ENCODE assay signal across 15 cellular contexts in genomic region chr15:64898406-64898805, GRCh38. TPM values are rescaled to one million over a fixed set of nuclear protein-coding genes. Genes with fewer than 3 reads are reported as not detected.
DNase-seq lines count a peak whose midpoint lies in the region; ATAC-seq and TF ChIP-seq lines count a peak whose summit lies in the region.
"Had no signal": no experiment of that assay in that cellular context is flagged by ENCODE, and none has a peak within 500 bp of the region (broad histone marks: within the 10 kb centered on the region; RNA-seq: fewer than 3 reads in every experiment).

No MANE protein-coding gene starts in this region.

- no peaks in the 10 kb centered on the region for H3K9me3 ChIP-seq in right cardiac atrium (ENCODE audit: control insufficient read depth, low read length)
- peaks cover 0 to 11% (median 7%) of the 10 kb centered on the region in 3 donors for H3K9me3 ChIP-seq in esophagus squamous epithelium
- peaks cover 0 to 7% (median 7%) of the 10 kb centered on the region in 4 donors for H3K9me3 ChIP-seq in sigmoid colon

- peak overlapping the region; percentile 95 for H3K27ac ChIP-seq in right cardiac atrium (ENCODE audit: low read length)
- peak overlapping the region; percentile 59 to 97 (median 92) for H3K27ac ChIP-seq in esophagus squamous epithelium
- peak overlapping the region; percentile 77 to 85 (median 80) for H3K27ac ChIP-seq in sigmoid colon

- WGBS in right cardiac atrium = 87% methylated on average over 4 of the region's 4 CpGs
- WGBS in esophagus squamous epithelium, 2 donors = 82 to 94% methylated on average over 4 of the region's 4 CpGs
- WGBS in sigmoid colon, 2 donors = 86 to 89% methylated on average over 4 of the region's 4 CpGs

- intact Hi-C loops in right cardiac atrium (cut with DNase I) = loop anchor here (5.0 to 10.0 kb wide), 2 partner anchors 54 to 56 kb away; partner anchors contain the start of gene PLEKHO2 (in 4 of the 4)
- intact Hi-C loops in left cardiac atrium (cut with DNase I) = loop anchor here (5.0 to 10.0 kb wide), 2 partner anchors 54 to 56 kb away; partner anchors contain the start of gene PLEKHO2 (in 2 of the 2)
- intact Hi-C loops in esophagus squamous epithelium (cut with DNase I) = loop anchor here (10.0 kb wide), 1 partner anchor 54 kb away; the partner anchor contains the start of gene PLEKHO2
- intact Hi-C loops in sigmoid colon (cut with DNase I) = no loop called here

- TF ChIP-seq CTCF in esophagus squamous epithelium (IDR thresholded peaks at IDR 0.05) = no peak
- TF ChIP-seq CTCF in sigmoid colon (IDR thresholded peaks at IDR 0.05) = no peak

- H3K27me3 ChIP-seq in right cardiac atrium (ENCODE audit: control insufficient read depth, insufficient read depth) (no peaks in the 10 kb centered on the region), esophagus squamous epithelium (no peaks in the 10 kb centered on the region), sigmoid colon (no peaks in the 10 kb centered on the region)

- ATAC-seq in right cardiac atrium (no peak), left cardiac atrium (no peak)
- ATAC-seq: activated naive CD4-positive, alpha-beta T cell treated with anti-CD3 and anti-CD28 coated beads, Interleukin-2, amount 50 U/mL, for 72 hours; sciatic nerve; stimulated activated naive CD8-positive, alpha-beta T cell treated with anti-CD3 and anti-CD28 coated beads, Interleukin-15, Interleukin-2, amounts not matched to agents 100 U/mL and 50 U/mL, for 24 hours had no signal

- DNase-seq in right cardiac atrium = no peak
- no peak for DNase-seq in left cardiac atrium
- DNase-seq in esophagus squamous epithelium (lab: John Stamatoyannopoulos, UW) = no peak
- DNase-seq in sigmoid colon = no peak
- DNase-seq in CD1c-positive myeloid dendritic cell (ENCODE audit: extremely low spot score) = no peak
- no peak for DNase-seq in anterior cingulate cortex (lab: John Stamatoyannopoulos, UW)
- DNase-seq in stimulated activated CD4-positive, alpha-beta T cell treated with anti-CD3 and anti-CD28 coated beads, Interleukin-2, amount 100 ng/mL, for 48 hours = no peak
- no peak for DNase-seq in GOT3 (lab: John Stamatoyannopoulos, UW)
- DNase-seq: DMS79; head of caudate nucleus; NCI-H1092; SHP77 treated with DMSO at 0.1 percent for 48 hours; stimulated activated naive CD8-positive, alpha-beta T cell treated with anti-CD3 and anti-CD28 coated beads, Interleukin-15, Interleukin-2, amounts not matched to agents 100 U/mL and 50 U/mL, for 24 hours had no signal

- TF ChIP-seq POLR2A in esophagus squamous epithelium (IDR thresholded peaks at IDR 0.05) = no peak
- no peak for TF ChIP-seq POLR2A in sigmoid colon (IDR thresholded peaks at IDR 0.05)

- no peak for TF ChIP-seq EP300 in sigmoid colon (IDR thresholded peaks at IDR 0.05)

- H3K4me3 ChIP-seq in right cardiac atrium (ENCODE audit: low read length) (no peak overlapping the region), esophagus squamous epithelium (no peak overlapping the region), sigmoid colon (no peak overlapping the region)

- H3K4me1 ChIP-seq in right cardiac atrium (ENCODE audit: control insufficient read depth, insufficient read depth, low read length) (peaks cover 19% of the 10 kb centered on the region), esophagus squamous epithelium (peaks cover 34 to 50% (median 35%) of the 10 kb centered on the region in 3 donors), sigmoid colon (peaks cover 0 to 49% (median 37%) of the 10 kb centered on the region in 4 donors)

- H3K36me3 ChIP-seq in esophagus squamous epithelium (no peaks in the 10 kb centered on the region), sigmoid colon (no peaks in the 10 kb centered on the region)

RNA-seq across cellular contexts. Expression of gene ANKDD1A, which starts 13.3 kb away (rescaled TPM):
- total RNA-seq in right cardiac atrium (1 to 10 TPM; 3.0 to 6.0 (median 3.8) TPM), left cardiac atrium (1 to 10 TPM; 3.9 to 5.0 TPM), esophagus squamous epithelium (1 to 10 TPM in 3 of 4 donors, under 1 TPM in 1; 0.45 to 7.8 (median 2.4) TPM), sigmoid colon (1 to 10 TPM; 4.9 to 9.4 (median 8.0) TPM)
- polyA plus RNA-seq in right cardiac atrium (2.1 TPM), sigmoid colon (1 to 10 TPM in 1 of 3 donors, under 1 TPM in 1, not detected in 1; 0.60 to 1.1 TPM)

RNA-seq across cellular contexts. Expression of gene PLEKHO2, which starts 56.7 kb away (rescaled TPM):
- total RNA-seq in right cardiac atrium = 10 to 100 TPM; 11.6 to 22.3 (median 13.8) TPM
- 11.7 TPM for polyA plus RNA-seq in right cardiac atrium
- total RNA-seq in left cardiac atrium = 10 to 100 TPM; 21.3 to 27.0 TPM
- 10 to 100 TPM in 1 of 4 donors, 1 to 10 TPM in 3; 5.6 to 18.3 (median 7.2) TPM for total RNA-seq in esophagus squamous epithelium
- total RNA-seq in sigmoid colon = 10 to 100 TPM; 20.1 to 43.4 (median 23.0) TPM
- polyA plus RNA-seq in sigmoid colon = 10 to 100 TPM; 11.4 to 17.9 (median 12.7) TPM
